16 cellular contexts compared by ENCODE assay signal in the genomic region with DNA sequence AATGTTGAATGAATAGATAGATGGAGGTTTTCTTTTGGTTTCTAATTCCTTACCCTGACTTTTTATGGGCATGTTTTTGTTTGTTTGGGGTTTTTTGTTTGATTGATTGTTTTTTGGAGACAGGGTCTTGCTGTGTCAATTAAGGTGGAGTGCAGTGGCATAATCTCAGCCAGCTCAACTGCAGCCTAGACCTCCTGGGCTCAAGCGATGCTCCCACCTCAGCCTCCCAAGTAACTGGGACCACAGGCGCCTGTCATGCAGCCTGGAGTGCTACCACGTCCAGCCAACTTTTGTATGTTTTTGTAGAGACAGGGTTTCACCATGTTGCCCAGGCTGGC. TPM values are rescaled to one million over a fixed set of nuclear protein-coding genes. Genes with fewer than 3 reads are reported as not detected.
DNase-seq lines count a peak whose midpoint lies in the region; ATAC-seq and TF ChIP-seq lines count a peak whose summit lies in the region.
"Had no signal": no experiment of that assay in that cellular context is flagged by ENCODE, and none has a peak within 500 bp of the region (broad histone marks: within the 10 kb centered on the region; RNA-seq: fewer than 3 reads in every experiment).

No MANE protein-coding gene starts in this region.

- H3K4me1 Mint-ChIP-seq in natural killer cell: peaks cover 9 to 21% of the 10 kb centered on the region in 2 donors
- H3K4me1 Mint-ChIP-seq in natural killer cell treated with Interleukin-12 subunit alpha and Interleukin-12 subunit beta and Interleukin-15 and Interleukin-18, amount 100 ng/mL, for 72 hours (ENCODE audit: low read depth in 2 of 2): peaks cover 8 to 13% of the 10 kb centered on the region in 2 donors
- peaks cover 18% of the 10 kb centered on the region in 3 donors for H3K4me1 Mint-ChIP-seq in T-cell
- peaks cover 13 to 17% of the 10 kb centered on the region in 2 donors for H3K4me1 Mint-ChIP-seq in immature natural killer cell

- CTCF ChIA-PET in T-cell (lab: Charles Lee): interaction anchor here in 1 of 2 donors (0.9 kb wide), 1 partner anchor 29 kb away, joined by 4 read pairs; no protein-coding TSS in a partner anchor

- H3K36me3 ChIP-seq in tibial nerve: no peaks in the 10 kb centered on the region
- H3K36me3 ChIP-seq: transverse colon had no signal

- H3K9me3 Mint-ChIP-seq in natural killer cell (no peaks in the 10 kb centered on the region), T-cell (no peaks in the 10 kb centered on the region), immature natural killer cell (peaks cover 0 to 7% (median 0%) of the 10 kb centered on the region in 6 donors)
- no peaks in the 10 kb centered on the region for H3K9me3 Mint-ChIP-seq in natural killer cell treated with Interleukin-12 subunit alpha and Interleukin-12 subunit beta and Interleukin-15 and Interleukin-18, amount 100 ng/mL, for 72 hours
- H3K9me3 Mint-ChIP-seq: central memory CD8-positive, alpha-beta T cell had no signal

- peaks cover 0 to 42% (median 12%) of the 10 kb centered on the region in 4 donors for H3K4me1 ChIP-seq in tibial nerve

- no peak for TF ChIP-seq CTCF in natural killer cell (IDR thresholded peaks at IDR 0.05)
- TF ChIP-seq CTCF in tibial nerve (IDR thresholded peaks at IDR 0.05): no peak

- no peak for TF ChIP-seq POLR2A in tibial nerve (IDR thresholded peaks at IDR 0.05)

- intact Hi-C loops in natural killer cell (cut with micrococcal nuclease): loop anchor here (5.0 kb wide), 1 partner anchor 157 kb away; a partner anchor contains a TSS

- no peaks in the 10 kb centered on the region for H3K36me3 Mint-ChIP-seq in natural killer cell
- H3K36me3 Mint-ChIP-seq in natural killer cell treated with Interleukin-12 subunit alpha and Interleukin-12 subunit beta and Interleukin-15 and Interleukin-18, amount 100 ng/mL, for 72 hours: no peaks in the 10 kb centered on the region
- no peaks in the 10 kb centered on the region for H3K36me3 Mint-ChIP-seq in T-cell
- H3K36me3 Mint-ChIP-seq in immature natural killer cell: no peaks in the 10 kb centered on the region

- WGBS in tibial nerve, 2 donors: 79 to 90% methylated on average over 3 of the region's 3 CpGs

- no peaks in the 10 kb centered on the region for H3K27me3 Mint-ChIP-seq in natural killer cell (ENCODE audit: low read depth in 2 of 2)
- no peaks in the 10 kb centered on the region for H3K27me3 Mint-ChIP-seq in natural killer cell treated with Interleukin-12 subunit alpha and Interleukin-12 subunit beta and Interleukin-15 and Interleukin-18, amount 100 ng/mL, for 72 hours
- no peaks in the 10 kb centered on the region for H3K27me3 Mint-ChIP-seq in T-cell
- H3K27me3 Mint-ChIP-seq in immature natural killer cell (ENCODE audit: low read depth in 3 of 3): peaks cover 0 to 3% (median 2%) of the 10 kb centered on the region in 3 donors
- H3K27me3 Mint-ChIP-seq: central memory CD8-positive, alpha-beta T cell had no signal

- peaks cover 0 to 5% (median 0%) of the 10 kb centered on the region in 4 donors for H3K9me3 ChIP-seq in tibial nerve
- H3K9me3 ChIP-seq: mucosa of descending colon had no signal

- no peak for DNase-seq in natural killer cell
- no peak for DNase-seq in natural killer cell treated with Interleukin-12 subunit alpha and Interleukin-12 subunit beta and Interleukin-15 and Interleukin-18, amount 100 ng/mL, for 72 hours (ENCODE audit: low spot score)
- no peak for DNase-seq in T-cell
- no peak for DNase-seq in immature natural killer cell
- DNase-seq in tibial nerve (ENCODE audit: low spot score in 2 of 2): no peak
- no peak for DNase-seq in GM19240 (ENCODE audit: insufficient read length, low spot score)
- DNase-seq in NCI-H187 treated with DMSO at 0.1 percent for 48 hours (lab: John Stamatoyannopoulos, UW): no peak
- DNase-seq: activated CD4-positive, alpha-beta T cell treated with anti-CD3 and anti-CD28 coated beads, Interleukin-2, amount 50 U/mL, for 4 hours; MM.1S; mucosa of descending colon; NCI-H2081; NCI-H774; T1000; transverse colon had no signal

- POLR2A ChIA-PET in T-cell (lab: Charles Lee): interaction anchor here in 1 of 2 donors (0.6 kb wide), 1 partner anchor 713 kb away, joined by 3 read pairs; no protein-coding TSS in a partner anchor

- no peaks in the 10 kb centered on the region for H3K27me3 ChIP-seq in tibial nerve
- H3K27me3 ChIP-seq: transverse colon had no signal

- H3K4me3 ChIP-seq in tibial nerve: no peak overlapping the region
- H3K4me3 ChIP-seq: mucosa of descending colon had no signal

- ATAC-seq in natural killer cell (no peak), T-cell (replicated peaks in 1 of 4) (no peak), HG03175 (IDR thresholded peaks at IDR 0.05; ENCODE audit: unreplicated experiment) (no peak)
- ATAC-seq in natural killer cell treated with Interleukin-12 subunit alpha and Interleukin-12 subunit beta and Interleukin-15 and Interleukin-18, amount 100 ng/mL, for 72 hours: no peak
- ATAC-seq: mucosa of descending colon had no signal

- peak overlapping the region; percentile 67 to 99 (median 92) for H3K27ac ChIP-seq in tibial nerve

- H3K27ac Mint-ChIP-seq in natural killer cell: peak overlapping the region in 1 of 2 donors; percentile 45
- H3K27ac Mint-ChIP-seq in natural killer cell treated with Interleukin-12 subunit alpha and Interleukin-12 subunit beta and Interleukin-15 and Interleukin-18, amount 100 ng/mL, for 72 hours: peak overlapping the region in 1 of 2 donors; percentile 57
- H3K27ac Mint-ChIP-seq in T-cell: peak overlapping the region; percentile 58 to 67
- H3K27ac Mint-ChIP-seq in immature natural killer cell: peak overlapping the region in 5 of 6 donors; percentile 48 to 92 (median 61)

- no peak for TF ChIP-seq EP300 in tibial nerve (IDR thresholded peaks at IDR 0.05)

- H3K4me3 Mint-ChIP-seq in natural killer cell (peak overlapping the region; percentile 50), T-cell (peak overlapping the region in 2 of 3 donors; percentile 67 to 72), immature natural killer cell (peak overlapping the region in 2 of 5 donors; percentile 61 to 84)
- no peak overlapping the region for H3K4me3 Mint-ChIP-seq in natural killer cell treated with Interleukin-12 subunit alpha and Interleukin-12 subunit beta and Interleukin-15 and Interleukin-18, amount 100 ng/mL, for 72 hours
- H3K4me3 Mint-ChIP-seq: central memory CD8-positive, alpha-beta T cell had no signal

RNA-seq across cellular contexts. Expression of a gene that starts 1.5 kb away (rescaled TPM):
- total RNA-seq in natural killer cell: 10 to 100 TPM; 22.0 to 26.3 (median 26.1) TPM
- 10 to 100 TPM in 1 of 2 donors, 1 to 10 TPM in 1; 9.2 to 15.4 TPM for total RNA-seq in natural killer cell treated with Interleukin-12 subunit alpha and Interleukin-12 subunit beta and Interleukin-15 and Interleukin-18, amount 100 ng/mL, for 72 hours
- 10 to 100 TPM; 23.5 to 31.0 (median 28.9) TPM for total RNA-seq in T-cell
- polyA plus RNA-seq in immature natural killer cell: 10 to 100 TPM in 1 of 3 donors, 1 to 10 TPM in 2; 5.0 to 10.3 (median 8.3) TPM
- 10 to 100 TPM; 51.6 to 88.7 (median 57.3) TPM for total RNA-seq in tibial nerve

RNA-seq across cellular contexts. Expression of a gene that starts 31.9 kb away (rescaled TPM):
- total RNA-seq in natural killer cell (1,000 to 10,000 TPM in 2 of 3 donors, 100 to 1,000 TPM in 1; 916 to 1,058 (median 1,045) TPM), T-cell (1,000 to 10,000 TPM; 2,352 to 2,733 (median 2,512) TPM), tibial nerve (1,000 to 10,000 TPM; 1,731 to 2,603 (median 2,031) TPM)
- 1,000 to 10,000 TPM in 1 of 2 donors, 100 to 1,000 TPM in 1; 874 to 1,112 TPM for total RNA-seq in natural killer cell treated with Interleukin-12 subunit alpha and Interleukin-12 subunit beta and Interleukin-15 and Interleukin-18, amount 100 ng/mL, for 72 hours
- polyA plus RNA-seq in immature natural killer cell: 1,000 to 10,000 TPM in 1 of 3 donors, 100 to 1,000 TPM in 2; 683 to 2,037 (median 891) TPM
